Comparison of ENCODE assay signal across 8 cellular contexts in the genomic region with DNA sequence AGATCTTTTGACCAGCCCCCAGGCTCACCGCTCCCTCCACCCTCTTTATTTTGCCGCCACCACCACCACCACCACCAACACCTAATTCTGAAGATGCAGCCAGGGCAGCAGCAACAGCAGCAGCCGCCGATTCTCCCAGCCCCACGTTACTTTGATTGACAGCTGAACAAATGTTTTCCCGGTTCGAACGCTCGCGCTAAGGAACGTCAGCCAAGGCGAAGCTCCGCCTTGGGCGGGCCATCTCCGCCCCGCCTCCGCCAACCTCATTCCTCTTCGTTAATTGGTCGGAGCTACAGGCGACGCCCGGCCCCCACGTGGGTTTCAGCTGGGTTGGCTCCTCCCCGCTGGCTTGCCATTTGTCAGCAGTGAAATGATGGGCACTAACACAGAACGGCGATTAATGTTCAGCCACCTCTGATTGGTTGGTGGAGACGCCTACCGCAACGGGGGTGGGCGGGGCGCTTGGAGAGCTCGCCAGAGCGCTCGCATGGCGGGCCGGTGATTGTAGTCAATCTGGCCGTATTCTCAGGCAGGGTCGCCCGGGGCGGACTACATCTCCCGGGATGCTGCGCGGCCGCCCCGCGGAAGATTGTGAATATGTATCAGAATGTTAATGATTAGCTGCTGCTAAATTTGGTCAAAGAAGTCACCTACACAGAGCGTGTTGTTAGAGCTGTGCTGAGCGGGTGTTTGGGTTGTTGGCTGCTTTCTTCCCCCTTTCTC. TPM values are rescaled to one million over a fixed set of nuclear protein-coding genes. Genes with fewer than 3 reads are reported as not detected.
DNase-seq lines count a peak whose midpoint lies in the region; ATAC-seq, FAIRE-seq and TF ChIP-seq lines count a peak whose summit lies in the region.

TSS of gene TLE4 (plus strand) at position 657 of the 723 bp plus-strand sequence. CDS start 826 bp downstream, outside the sequence.

- POLR2A ChIA-PET in T-cell (lab: Charles Lee): interaction anchor here (0.6 to 2.0 kb wide), 31 partner anchors 9 to 150 kb away, joined by 3 to 47 read pairs (median 4); no protein-coding TSS in a partner anchor

- intact Hi-C loops in adrenal gland (cut with DNase I) (loop anchor here in 1 of 2 donors (10.0 kb wide), 1 partner anchor 113 kb away; no protein-coding TSS in a partner anchor), cardiac septum (cut with DNase I) (loop anchor here (5.0 to 10.0 kb wide), 3 partner anchors 51 to 233 kb away; no protein-coding TSS in a partner anchor), tibial artery (cut with DNase I; ENCODE audit: low total_unique reads) (no loop called here)

- peaks cover 28 to 34% (median 33%) of the 10 kb centered on the region in 3 donors for H3K4me1 Mint-ChIP-seq in T-cell

- peak within 1 kb of the TSS; percentile 81 to 97 (median 90) for H3K27ac ChIP-seq in adrenal gland
- H3K27ac ChIP-seq in parathyroid adenoma: peak within 1 kb of the TSS; percentile 87
- peak within 1 kb of the TSS; percentile 92 to 97 for H3K27ac ChIP-seq in tibial artery

- no peaks in the 10 kb centered on the region for H3K36me3 ChIP-seq in adrenal gland (replicated peaks in 1 of 2)
- H3K36me3 ChIP-seq in parathyroid adenoma (ENCODE audit: control insufficient read depth, insufficient read depth, low read length): no peaks in the 10 kb centered on the region
- H3K36me3 ChIP-seq in tibial artery: no peaks in the 10 kb centered on the region

- peak within 1 kb of the TSS; percentile 86 for H3K4me2 ChIP-seq in parathyroid adenoma (ENCODE audit: low read length)

- H3K27me3 Mint-ChIP-seq in T-cell: peaks cover 3 to 11% of the 10 kb centered on the region in 2 donors

- H3K27me3 ChIP-seq in adrenal gland: no peaks in the 10 kb centered on the region
- H3K27me3 ChIP-seq in parathyroid adenoma (ENCODE audit: control insufficient read depth, insufficient read depth, low read length): no peaks in the 10 kb centered on the region
- no peaks in the 10 kb centered on the region for H3K27me3 ChIP-seq in tibial artery

- H2AFZ ChIP-seq in parathyroid adenoma: peak within 1 kb of the TSS; percentile 90

- peak; percentile 77 for TF ChIP-seq POLR2A in GM12891 (IDR thresholded peaks at IDR 0.05; ENCODE audit: low read depth, low read length)
- TF ChIP-seq POLR2A in adrenal gland (IDR thresholded peaks at IDR 0.05): peak; percentile 95 to 99

- DNase-seq in GM12891 (ENCODE audit: insufficient read length, low spot score) (peak; percentile 63), NCI-H1436 (lab: John Stamatoyannopoulos, UW) (peak; percentile 100), T-cell (peak; percentile 96 to 100 (median 100)), adrenal gland (peak; percentile 99 to 100 (median 100)), cardiac septum (ENCODE audit: low spot score) (peak; percentile 100), tibial artery (peak; percentile 100)

- H3K9ac ChIP-seq in parathyroid adenoma: peak within 1 kb of the TSS; percentile 37

- H3K4me1 ChIP-seq in adrenal gland (replicated peaks in 1 of 2) (peaks cover 13 to 33% of the 10 kb centered on the region in 2 donors), parathyroid adenoma (no peaks in the 10 kb centered on the region), tibial artery (peaks cover 0 to 29% (median 19%) of the 10 kb centered on the region in 4 donors)

- ATAC-seq in HG02840 (IDR thresholded peaks at IDR 0.05; ENCODE audit: low FRiP score, unreplicated experiment) (peak; percentile 90), T-cell (replicated peaks in 1 of 4) (peak; percentile 85 to 91 (median 86))

- peak within 1 kb of the TSS in 1 of 2 donors; percentile 55 for H3K27ac Mint-ChIP-seq in T-cell

- TF ChIP-seq CTCF in adrenal gland (IDR thresholded peaks at IDR 0.05) (no peak), parathyroid adenoma (IDR thresholded peaks at IDR 0.05) (no peak), tibial artery (IDR thresholded peaks at IDR 0.05) (peak in 1 of 2 experiments; percentile 12)

- H3K9me3 ChIP-seq in adrenal gland (replicated peaks in 1 of 3): no peaks in the 10 kb centered on the region
- no peaks in the 10 kb centered on the region for H3K9me3 ChIP-seq in parathyroid adenoma (ENCODE audit: control insufficient read depth, low read length)
- no peaks in the 10 kb centered on the region for H3K9me3 ChIP-seq in tibial artery

- no peaks in the 10 kb centered on the region for H3K9me3 Mint-ChIP-seq in T-cell

- CTCF ChIA-PET in T-cell (lab: Charles Lee): interaction anchor here (0.6 to 1.8 kb wide), 7 partner anchors 9 to 99 kb away, joined by 3 to 8 read pairs (median 3); no protein-coding TSS in a partner anchor

- FAIRE-seq in GM12891 (lab: Jason Lieb, UNC): peak; percentile 79

- 0 to 1% (median 0%) methylated on average over 31 to 48 of the region's 48 CpGs for WGBS in adrenal gland, 4 donors

- peaks cover 3% of the 10 kb centered on the region for H3K79me2 ChIP-seq in parathyroid adenoma

- peak within 1 kb of the TSS in 2 of 3 donors; percentile 68 to 78 for H3K4me3 Mint-ChIP-seq in T-cell

- peaks cover 6% of the 10 kb centered on the region for H3K36me3 Mint-ChIP-seq in T-cell

- H3K4me3 ChIP-seq in adrenal gland (peak within 1 kb of the TSS; percentile 78 to 96 (median 85)), parathyroid adenoma (ENCODE audit: low read depth, low read length) (peak within 1 kb of the TSS; percentile 68), tibial artery (peak within 1 kb of the TSS; percentile 73 to 91)

TF ChIP-seq in GM12891, 5 proteins besides CTCF, POLR2A, EP300 and RAD21:
- TF ChIP-seq POLR2AphosphoS5 (IDR thresholded peaks at IDR 0.05; ENCODE audit: low read depth, low read length) (peak; percentile 54; the same call in 1 of the 2 replicates), TAF1 (IDR thresholded peaks at IDR 0.05; ENCODE audit: low read depth, low read length) (peak; percentile 88), SPI1 (IDR thresholded peaks at IDR 0.05; ENCODE audit: low read depth, low read length) (no peak), POU2F2 (IDR thresholded peaks at IDR 0.05; ENCODE audit: low read depth, low read length) (peak; percentile 73)

RNA-seq across cellular contexts. Expression of gene TLE4, which starts in this region (rescaled TPM):
- 1.6 TPM for polyA plus RNA-seq in GM12891 (2012; ENCODE audit: low read depth, missing spikeins)
- total RNA-seq in T-cell: 100 to 1,000 TPM in 2 of 5 donors, 10 to 100 TPM in 3; 65.9 to 138 (median 78.7) TPM
- total RNA-seq in adrenal gland: 10 to 100 TPM; 38.2 to 70.5 (median 43.3) TPM
- 10 to 100 TPM; 11.8 to 38.9 (median 14.6) TPM for polyA plus RNA-seq in adrenal gland
- 17.4 TPM for total RNA-seq in cardiac septum

Comparison
In these comparisons a context has a peak if more than half of its experiments do, and no peak if none do; other contexts are left out.
1. Peak in every context shown above with its lines: DNase-seq, ATAC-seq, H3K4me3 ChIP-seq and H3K27ac ChIP-seq.